Comparison of ENCODE assay signal across 12 cellular contexts in genomic region chr16:66130296-66130910, GRCh38.
A peak's percentile ranks its signal among the peaks of the same experiment; 100 is the strongest.
DNase-seq lines count a peak whose midpoint lies in the region; ATAC-seq, FAIRE-seq and TF ChIP-seq lines count a peak whose summit lies in the region.
"Had no signal": no experiment of that assay in that cellular context is flagged by ENCODE, and none has a peak within 500 bp of the region (broad histone marks: within the 10 kb centered on the region; RNA-seq: fewer than 3 reads in every experiment).

No MANE protein-coding gene starts in this region.

- dilution Hi-C loops in mammary epithelial cell (cut with HindIII; ENCODE audit: low sequenced_read_pairs) = no loop called here

- no peak overlapping the region for H3K9ac ChIP-seq in mammary epithelial cell (ENCODE audit: insufficient read depth, low read length)

- no peaks in the 10 kb centered on the region for H4K20me1 ChIP-seq in mammary epithelial cell (ENCODE audit: insufficient read depth, low read length)
- H4K20me1 ChIP-seq in PC-9 (ENCODE audit: insufficient read depth) = no peaks in the 10 kb centered on the region

- H3K4me1 ChIP-seq in mammary epithelial cell (ENCODE audit: insufficient read depth, low read length) = peaks cover 22% of the 10 kb centered on the region
- no peaks in the 10 kb centered on the region for H3K4me1 ChIP-seq in PC-9 (replicated peaks; ENCODE audit: insufficient read depth)

- no peak for TF ChIP-seq CTCF in mammary epithelial cell (conservative IDR thresholded peaks at IDR 0.05 in 1 of 2, IDR thresholded peaks at IDR 0.05 in 1 of 2; ENCODE audit: extremely low read depth in 1 of 2, insufficient read depth in 1 of 2, low read depth in 1 of 2, low read length in 2 of 2)
- TF ChIP-seq CTCF in PC-9 (conservative IDR thresholded peaks at IDR 0.05) = no peak

- no peak for FAIRE-seq in GM12891 (lab: Jason Lieb, UNC)

- H3K36me3 ChIP-seq in mammary epithelial cell (ENCODE audit: insufficient read depth, low read length) (no peaks in the 10 kb centered on the region), PC-9 (ENCODE audit: low read depth) (no peaks in the 10 kb centered on the region)
- H3K36me3 ChIP-seq: transverse colon had no signal

- DNase-seq in AG08396 (ENCODE audit: low spot score) (peak; percentile 72), HT1080 (ENCODE audit: low read depth) (peak; percentile 11), mammary epithelial cell (no peak), myocyte (ENCODE audit: low read depth) (peak; percentile 65), GM12891 (ENCODE audit: insufficient read length, low spot score) (no peak), PC-9 (no peak), glomerular visceral epithelial cell (ENCODE audit: extremely low spot score) (no peak)
- DNase-seq: activated naive CD8-positive, alpha-beta T cell treated with anti-CD3 and anti-CD28 coated beads for 36 hours; NCI-H2227 treated with DMSO at 0.1 percent for 48 hours; transverse colon had no signal

- in situ Hi-C loops in mammary epithelial cell (cut with MboI; ENCODE audit: low sequenced_read_pairs in 2 of 2) = no loop called here

- no peak for TF ChIP-seq POLR2A in GM12891 (IDR thresholded peaks at IDR 0.05; ENCODE audit: low read depth, low read length)

- WGBS in mammary epithelial cell (ENCODE audit: low coverage, missing lambda C conversion rate) = 65% methylated on average over 3 of the region's 5 CpGs

- H3K79me2 ChIP-seq in mammary epithelial cell (ENCODE audit: insufficient read depth, low read length) = no peaks in the 10 kb centered on the region
- no peaks in the 10 kb centered on the region for H3K79me2 ChIP-seq in PC-9 (ENCODE audit: low read depth)

- H3K4me3 ChIP-seq in mammary epithelial cell (replicated peaks in 1 of 3; ENCODE audit: insufficient read depth in 1 of 3, low read depth in 2 of 3, low read length in 3 of 3) (no peak overlapping the region), PC-9 (no peak overlapping the region)
- H3K4me3 ChIP-seq: transverse colon had no signal

- H2AFZ ChIP-seq in mammary epithelial cell (ENCODE audit: low read depth, low read length) (peak overlapping the region; percentile 47), PC-9 (no peak overlapping the region)

- H3K9me3 ChIP-seq in mammary epithelial cell (replicated peaks; ENCODE audit: insufficient read depth, low read length) = no peaks in the 10 kb centered on the region
- no peaks in the 10 kb centered on the region for H3K9me3 ChIP-seq in PC-9 (ENCODE audit: insufficient read depth, low read depth)
- H3K9me3 ChIP-seq: transverse colon had no signal

- ATAC-seq in HG03025 (IDR thresholded peaks at IDR 0.05; ENCODE audit: low FRiP score, unreplicated experiment) = no peak
- ATAC-seq: left lobe of liver had no signal

- no peaks in the 10 kb centered on the region for H3K9me2 ChIP-seq in PC-9 (ENCODE audit: insufficient read depth)

- H3F3A ChIP-seq in PC-9 (ENCODE audit: insufficient read depth, low read depth) = no peaks in the 10 kb centered on the region

- no TSS peak for BruUV-seq in mammary epithelial cell (replicated peaks; lab: Mats Ljungman, UMichigan)
- BruUV-seq in PC-9 (replicated peaks; lab: Mats Ljungman, UMichigan) = no TSS peak

- H3K27me3 ChIP-seq in mammary epithelial cell (ENCODE audit: insufficient read depth, low read length) (no peaks in the 10 kb centered on the region), PC-9 (ENCODE audit: insufficient read depth, low read depth) (peaks cover 92% of the 10 kb centered on the region)
- H3K27me3 ChIP-seq: transverse colon had no signal

- intact Hi-C loops in mammary epithelial cell (cut with micrococcal nuclease) = no loop called here
- intact Hi-C loops in PC-9 (cut with micrococcal nuclease; ENCODE audit: unreplicated experiment) = no loop called here

- POLR2A ChIA-PET in PC-9 (lab: Charles Lee; ENCODE audit: unreplicated experiment) = interaction anchor here (0.6 kb wide), 1 partner anchor 235 kb away, joined by 9 read pairs; no protein-coding TSS in a partner anchor

- H3K4me2 ChIP-seq in mammary epithelial cell (ENCODE audit: insufficient read depth, low read depth, low read length) (no peak overlapping the region), PC-9 (no peak overlapping the region)

- CTCF ChIA-PET in mammary epithelial cell (lab: Charles Lee; ENCODE audit: low non-redundant PET) = no interaction called here
- CTCF ChIA-PET in PC-9 (lab: Charles Lee) = no interaction called here

- H3K27ac ChIP-seq in mammary epithelial cell (ENCODE audit: insufficient read depth, low read depth, low read length) (no peak overlapping the region), PC-9 (no peak overlapping the region)
- H3K27ac ChIP-seq: transverse colon had no signal

TF ChIP-seq in GM12891, 5 proteins besides CTCF, POLR2A, EP300 and RAD21:
- TF ChIP-seq SPI1 (IDR thresholded peaks at IDR 0.05; ENCODE audit: low read depth, low read length) (no peak), TAF1 (IDR thresholded peaks at IDR 0.05; ENCODE audit: low read depth, low read length) (no peak), PAX5 (IDR thresholded peaks at IDR 0.05; ENCODE audit: insufficient read depth, low read length, severe bottlenecking) (no peak), POU2F2 (IDR thresholded peaks at IDR 0.05; ENCODE audit: low read depth, low read length) (no peak), POLR2AphosphoS5 (IDR thresholded peaks at IDR 0.05; ENCODE audit: low read depth, low read length) (no peak)

Comparison
In these comparisons a context has a peak if more than half of its experiments do, and no peak if none do; other contexts are left out.
1. DNase-seq: peak in AG08396 (single experiment), HT1080 (single experiment) and myocyte (single experiment); none in mammary epithelial cell (single experiment), GM12891 (single experiment), PC-9 (0 of 2) and glomerular visceral epithelial cell (single experiment).